Comparison of ENCODE assay signal across 11 cellular contexts in genomic region chr6:130848945-130849344, GRCh38. TPM values are rescaled to one million over a fixed set of nuclear protein-coding genes. Genes with fewer than 3 reads are reported as not detected.
DNase-seq lines count a peak whose midpoint lies in the region; ATAC-seq lines count a peak whose summit lies in the region.
"Had no signal": no experiment of that assay in that cellular context is flagged by ENCODE, and none has a peak within 500 bp of the region (broad histone marks: within the 10 kb centered on the region; RNA-seq: fewer than 3 reads in every experiment).

No MANE protein-coding gene starts in this region.

- peaks cover 5 to 28% (median 11%) of the 10 kb centered on the region in 4 donors for H3K4me1 Mint-ChIP-seq in CD4-positive, CD25-positive, alpha-beta regulatory T cell

- no peak overlapping the region for H3K27ac ChIP-seq in CD4-positive, CD25-positive, alpha-beta regulatory T cell (ENCODE audit: insufficient read depth, low read length, poor library complexity, severe bottlenecking)
- H3K27ac ChIP-seq: parathyroid adenoma had no signal

- peak overlapping the region in 2 of 3 donors; percentile 31 to 39 for H3K27ac Mint-ChIP-seq in CD4-positive, CD25-positive, alpha-beta regulatory T cell

- H3K36me3 Mint-ChIP-seq in CD4-positive, CD25-positive, alpha-beta regulatory T cell, result peaks cover 5% of the 10 kb centered on the region

- peak; percentile 81 to 88 for ATAC-seq in CD4-positive, CD25-positive, alpha-beta regulatory T cell (ENCODE audit: low read depth in 2 of 2)
- ATAC-seq in GM19438 (IDR thresholded peaks at IDR 0.05; ENCODE audit: low read depth, unreplicated experiment), result peak; percentile 77
- peak; percentile 85 for ATAC-seq in HG03159 (IDR thresholded peaks at IDR 0.05; ENCODE audit: unreplicated experiment)

- H3K4me3 ChIP-seq in CD4-positive, CD25-positive, alpha-beta regulatory T cell (ENCODE audit: low read depth, low read length), result no peak overlapping the region

- H3K9me3 Mint-ChIP-seq in CD4-positive, CD25-positive, alpha-beta regulatory T cell, result no peaks in the 10 kb centered on the region

- H3K36me3 ChIP-seq in CD4-positive, CD25-positive, alpha-beta regulatory T cell (ENCODE audit: control insufficient read depth, insufficient read depth, low read length), result no peaks in the 10 kb centered on the region

- no peak overlapping the region for H3K4me3 Mint-ChIP-seq in CD4-positive, CD25-positive, alpha-beta regulatory T cell

- peaks cover 8% of the 10 kb centered on the region for H3K4me1 ChIP-seq in CD4-positive, CD25-positive, alpha-beta regulatory T cell (ENCODE audit: control insufficient read depth, insufficient read depth, low read length, poor library complexity, severe bottlenecking)
- H3K4me1 ChIP-seq: parathyroid adenoma had no signal

- H3K27me3 Mint-ChIP-seq in CD4-positive, CD25-positive, alpha-beta regulatory T cell, result no peaks in the 10 kb centered on the region

- no peaks in the 10 kb centered on the region for H3K27me3 ChIP-seq in CD4-positive, CD25-positive, alpha-beta regulatory T cell (ENCODE audit: control insufficient read depth, insufficient read depth, low read length)

- no peaks in the 10 kb centered on the region for H3K9me3 ChIP-seq in CD4-positive, CD25-positive, alpha-beta regulatory T cell (ENCODE audit: control insufficient read depth in 2 of 2, low read length in 2 of 2)

- peak in 2 of 3 donors; percentile 29 to 72 for DNase-seq in CD4-positive, CD25-positive, alpha-beta regulatory T cell
- peak; percentile 8 for DNase-seq in activated effector memory CD4-positive, alpha-beta T cell treated with Interleukin-2 at 50 U/mL for 16 hours
- no peak for DNase-seq in NCI-H1048 (lab: John Stamatoyannopoulos, UW)
- no peak for DNase-seq in foreskin melanocyte
- no peak for DNase-seq in SW 1271 (lab: John Stamatoyannopoulos, UW)
- DNase-seq in NCI-H748 (lab: John Stamatoyannopoulos, UW; ENCODE audit: unreplicated experiment), result no peak
- DNase-seq: effector CD4-positive, alpha-beta T cell had no signal

RNA-seq across cellular contexts. Expression of gene SMLR1, which starts 21.7 kb away (rescaled TPM):
- total RNA-seq in CD4-positive, CD25-positive, alpha-beta regulatory T cell, result not detected
- not detected for polyA plus RNA-seq in CD4-positive, CD25-positive, alpha-beta regulatory T cell
- total RNA-seq: SK-MEL-5 had no signal

Comparison
In these comparisons a context has a peak if more than half of its experiments do, and no peak if none do; other contexts are left out.
1. DNase-seq: peak in CD4-positive, CD25-positive, alpha-beta regulatory T cell (2 of 3) and activated effector memory CD4-positive, alpha-beta T cell treated with Interleukin-2 at 50 U/mL for 16 hours (single experiment); none in NCI-H1048 (single experiment), foreskin melanocyte (single experiment), SW 1271 (0 of 2) and NCI-H748 (single experiment).
2. Peak in every context shown above with its lines, with median percentiles within 50 percentile points of each other: ATAC-seq.